1 cellular context compared by ENCODE assay signal in genomic region chr1:37020653-37021277, GRCh38.
TF ChIP-seq lines count a peak whose summit lies in the region.

No MANE protein-coding gene starts in this region.

TF ChIP-seq in HepG2, 621 proteins besides CTCF, POLR2A, EP300 and RAD21 (continued from another document):
- TF ChIP-seq ZNF230 (CRISPR knock-in tag; IDR thresholded peaks at IDR 0.05), result no peak
- TF ChIP-seq PHF20 (CRISPR knock-in tag; IDR thresholded peaks at IDR 0.05), result no peak
- 0 out of 2 replicates have a peak, but pooled peaks have one; percentile 22 for TF ChIP-seq ZNF430 (CRISPR knock-in tag; IDR thresholded peaks at IDR 0.05)
- TF ChIP-seq CENPX (CRISPR knock-in tag; IDR thresholded peaks at IDR 0.05), result no peak
- no peak for TF ChIP-seq ZNF460 (CRISPR knock-in tag; IDR thresholded peaks at IDR 0.05; ENCODE audit: borderline replicate concordance)
- TF ChIP-seq PBX2 (CRISPR knock-in tag; IDR thresholded peaks at IDR 0.05), result no peak
- no peak for TF ChIP-seq MIXL1 (CRISPR knock-in tag; IDR thresholded peaks at IDR 0.05)
- TF ChIP-seq RFXAP (CRISPR knock-in tag; IDR thresholded peaks at IDR 0.05; ENCODE audit: borderline replicate concordance), result no peak
- peak; percentile 67 for TF ChIP-seq ZNF644 (CRISPR knock-in tag; IDR thresholded peaks at IDR 0.05; ENCODE audit: low read depth)
- peak; percentile 58 for TF ChIP-seq SALL1 (CRISPR knock-in tag; IDR thresholded peaks at IDR 0.05)
- TF ChIP-seq REST (IDR thresholded peaks at IDR 0.05; ENCODE audit: borderline replicate concordance in 1 of 2, low read depth in 1 of 2, low read length in 2 of 2), result peak; percentile 82 to 96
- no peak for TF ChIP-seq TIGD3 (CRISPR knock-in tag; IDR thresholded peaks at IDR 0.05; ENCODE audit: borderline replicate concordance)
- TF ChIP-seq GZF1 (CRISPR knock-in tag; IDR thresholded peaks at IDR 0.05), result no peak
- no peak for TF ChIP-seq TBX3 (IDR thresholded peaks at IDR 0.05; ENCODE audit: borderline replicate concordance)
- 0 out of 2 replicates have a peak, but pooled peaks have one; percentile 22 for TF ChIP-seq SAP130 (CRISPR knock-in tag; IDR thresholded peaks at IDR 0.05; ENCODE audit: low read depth)
- no peak for TF ChIP-seq ZXDC (CRISPR knock-in tag; IDR thresholded peaks at IDR 0.05)
- TF ChIP-seq ZNF331 (CRISPR knock-in tag; IDR thresholded peaks at IDR 0.05), result 0 out of 2 replicates have a peak, but pooled peaks have one; percentile 37
- TF ChIP-seq WIZ (CRISPR knock-in tag; IDR thresholded peaks at IDR 0.05), result peak; percentile 32; the same call in 1 of the 2 replicates
- no peak for TF ChIP-seq SIX4 (CRISPR knock-in tag; IDR thresholded peaks at IDR 0.05)
- no peak for TF ChIP-seq NR2C2 (CRISPR knock-in tag; IDR thresholded peaks at IDR 0.05; ENCODE audit: borderline replicate concordance)
- TF ChIP-seq JUN (CRISPR knock-in tag; IDR thresholded peaks at IDR 0.05), result no peak
- TF ChIP-seq BCLAF1 (IDR thresholded peaks at IDR 0.05), result no peak
- no peak for TF ChIP-seq NONO (IDR thresholded peaks at IDR 0.05)
- TF ChIP-seq NONO (CRISPR knock-in tag; conservative IDR thresholded peaks at IDR 0.05), result no peak
- no peak for TF ChIP-seq ZNF34 (CRISPR knock-in tag; IDR thresholded peaks at IDR 0.05; ENCODE audit: borderline replicate concordance)
- TF ChIP-seq EHMT2 (IDR thresholded peaks at IDR 0.05; ENCODE audit: borderline replicate concordance, low read depth, low read length), result peak; percentile 92; the same call in 1 of the 2 replicates
- no peak for TF ChIP-seq CEBPG (CRISPR knock-in tag; IDR thresholded peaks at IDR 0.05)
- no peak for TF ChIP-seq DNMT1 (CRISPR knock-in tag; IDR thresholded peaks at IDR 0.05)
- TF ChIP-seq ZNF543 (CRISPR knock-in tag; IDR thresholded peaks at IDR 0.05), result no peak
- no peak for TF ChIP-seq MEF2D (CRISPR knock-in tag; IDR thresholded peaks at IDR 0.05)
- TF ChIP-seq SMAD1 (CRISPR knock-in tag; IDR thresholded peaks at IDR 0.05; ENCODE audit: borderline replicate concordance, low read depth), result no peak
